17 cellular contexts compared by ENCODE assay signal in the genomic region with DNA sequence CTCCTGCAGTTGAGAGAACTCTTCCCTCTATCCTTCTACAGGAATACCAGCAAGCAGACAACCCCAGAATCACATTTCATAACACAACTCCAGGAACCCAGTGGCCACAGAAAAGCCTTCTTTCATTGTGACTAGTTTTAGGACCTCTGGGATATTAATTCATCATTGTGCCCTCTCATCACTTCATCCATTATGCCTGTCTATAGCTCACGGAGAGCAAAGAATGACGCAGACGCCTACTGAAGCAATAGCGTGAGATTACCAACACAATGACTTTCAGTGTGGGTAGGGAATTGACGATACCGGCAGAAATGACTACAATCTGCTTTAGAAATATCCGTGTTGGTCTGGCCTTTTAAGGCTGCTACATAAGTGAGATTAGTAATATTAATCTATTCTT.
DNase-seq lines count a peak whose midpoint lies in the region; ATAC-seq and TF ChIP-seq lines count a peak whose summit lies in the region.
"Had no signal": no experiment of that assay in that cellular context is flagged by ENCODE, and none has a peak within 500 bp of the region (broad histone marks: within the 10 kb centered on the region; RNA-seq: fewer than 3 reads in every experiment).

No MANE protein-coding gene starts in this region.

- H3K27ac Mint-ChIP-seq in brain: peak overlapping the region in 3 of 5 experiments; percentile 14 to 96 (median 95)
- H3K27ac Mint-ChIP-seq: activated naive CD8-positive, alpha-beta T cell treated with anti-CD3 and anti-CD28 coated beads, Interleukin-2, amount 10 ng/mL, durations not matched to agents 7 days and 5 days; effector memory CD8-positive, alpha-beta T cell; HFFc6; immature natural killer cell; stimulated activated naive CD8-positive, alpha-beta T cell treated with anti-CD3 and anti-CD28 coated beads, Interleukin-15, Interleukin-2, amounts not matched to agents 100 ng/mL and 50 ng/mL, for 24 hours had no signal

- DNase-seq in NCI-H1417 (lab: John Stamatoyannopoulos, UW) (peak in 2 of 3 experiments; percentile 9 to 46), NCI-H1417 treated with DMSO at 0.1 percent for 48 hours (lab: John Stamatoyannopoulos, UW) (no peak), hippocampal formation (lab: John Stamatoyannopoulos, UW) (peak; percentile 21 to 22), superior temporal gyrus (ENCODE audit: extremely low spot score) (peak; percentile 71), Kasumi-1 (lab: John Stamatoyannopoulos, UW) (no peak)
- no peak for DNase-seq in activated CD8-positive, alpha-beta memory T cell treated with anti-CD3 and anti-CD28 coated beads, Interleukin-2, amount 50 U/mL, for 48 hours
- DNase-seq: activated gamma-delta T cell; effector memory CD8-positive, alpha-beta T cell; HFFc6; immature natural killer cell; left lung; T-helper 1 cell; tibial artery had no signal

- peak overlapping the region in 3 of 5 experiments; percentile 25 to 58 (median 42) for H3K4me3 Mint-ChIP-seq in brain
- H3K4me3 Mint-ChIP-seq: activated naive CD8-positive, alpha-beta T cell treated with anti-CD3 and anti-CD28 coated beads, Interleukin-2, amount 10 ng/mL, durations not matched to agents 7 days and 5 days; effector memory CD8-positive, alpha-beta T cell; HFFc6; immature natural killer cell; stimulated activated naive CD8-positive, alpha-beta T cell treated with anti-CD3 and anti-CD28 coated beads, Interleukin-15, Interleukin-2, amounts not matched to agents 100 ng/mL and 50 ng/mL, for 24 hours had no signal

- TF ChIP-seq CTCF in brain (conservative IDR thresholded peaks at IDR 0.05): no peak

- TF ChIP-seq POLR2A in GM18505 (IDR thresholded peaks at IDR 0.05; ENCODE audit: borderline replicate concordance, extremely low read depth, insufficient read depth, insufficient read length): no peak

- no peaks in the 10 kb centered on the region for H3K9me3 Mint-ChIP-seq in brain
- H3K9me3 Mint-ChIP-seq: activated naive CD8-positive, alpha-beta T cell treated with anti-CD3 and anti-CD28 coated beads, Interleukin-2, amount 10 ng/mL, durations not matched to agents 7 days and 5 days; HFFc6; stimulated activated naive CD8-positive, alpha-beta T cell treated with anti-CD3 and anti-CD28 coated beads, Interleukin-15, Interleukin-2, amounts not matched to agents 100 ng/mL and 50 ng/mL, for 24 hours had no signal

- peaks cover 40% of the 10 kb centered on the region for H3K4me1 Mint-ChIP-seq in brain
- H3K4me1 Mint-ChIP-seq: activated naive CD8-positive, alpha-beta T cell treated with anti-CD3 and anti-CD28 coated beads, Interleukin-2, amount 10 ng/mL, durations not matched to agents 7 days and 5 days; immature natural killer cell had no signal

- H3K36me3 Mint-ChIP-seq in brain: no peaks in the 10 kb centered on the region
- H3K36me3 Mint-ChIP-seq: activated naive CD8-positive, alpha-beta T cell treated with anti-CD3 and anti-CD28 coated beads, Interleukin-2, amount 10 ng/mL, durations not matched to agents 7 days and 5 days; immature natural killer cell had no signal

- ATAC-seq in GM18505 (IDR thresholded peaks at IDR 0.05; ENCODE audit: unreplicated experiment): no peak
- ATAC-seq: effector memory CD8-positive, alpha-beta T cell had no signal

- H3K27me3 Mint-ChIP-seq in brain: no peaks in the 10 kb centered on the region
- H3K27me3 Mint-ChIP-seq: activated naive CD8-positive, alpha-beta T cell treated with anti-CD3 and anti-CD28 coated beads, Interleukin-2, amount 10 ng/mL, durations not matched to agents 7 days and 5 days; effector memory CD8-positive, alpha-beta T cell; stimulated activated naive CD8-positive, alpha-beta T cell treated with anti-CD3 and anti-CD28 coated beads, Interleukin-15, Interleukin-2, amounts not matched to agents 100 ng/mL and 50 ng/mL, for 24 hours had no signal

Comparison
In these comparisons a context has a peak if more than half of its experiments do, and no peak if none do; other contexts are left out.
1. DNase-seq: peak in NCI-H1417 (2 of 3), hippocampal formation (2 of 2) and superior temporal gyrus (single experiment); none in NCI-H1417 treated with DMSO at 0.1 percent for 48 hours (single experiment), Kasumi-1 (0 of 2) and activated CD8-positive, alpha-beta memory T cell treated with anti-CD3 and anti-CD28 coated beads, Interleukin-2, amount 50 U/mL, for 48 hours (single experiment).